Comparison of ENCODE assay signal across 12 cellular contexts in the genomic region with DNA sequence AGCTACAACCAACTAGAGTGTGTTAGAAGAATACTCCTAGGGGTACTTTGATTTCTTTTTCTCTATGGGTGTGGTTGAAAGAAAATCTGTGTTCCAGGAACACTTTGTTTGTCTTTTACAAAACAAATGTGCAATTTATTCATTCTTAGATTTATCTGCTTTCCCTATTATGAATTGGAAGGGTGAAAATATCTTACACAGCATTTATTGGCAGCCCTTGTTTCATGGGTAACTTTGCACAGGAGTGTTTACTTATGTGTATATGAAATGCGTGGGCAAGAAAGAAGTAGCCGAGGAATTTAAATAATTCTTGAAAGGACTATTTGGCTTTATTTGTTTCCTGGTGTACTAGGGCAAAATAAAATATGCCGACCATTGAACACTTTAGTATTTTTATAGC.
DNase-seq lines count a peak whose midpoint lies in the region; ATAC-seq and TF ChIP-seq lines count a peak whose summit lies in the region.
"Had no signal": no experiment of that assay in that cellular context is flagged by ENCODE, and none has a peak within 500 bp of the region (broad histone marks: within the 10 kb centered on the region; RNA-seq: fewer than 3 reads in every experiment).

No MANE protein-coding gene starts in this region.

- no peaks in the 10 kb centered on the region for H3K27me3 Mint-ChIP-seq in activated CD8-positive, alpha-beta T cell treated with anti-CD3 and anti-CD28 coated beads for 36 hours
- no peaks in the 10 kb centered on the region for H3K27me3 Mint-ChIP-seq in activated CD8-positive, alpha-beta T cell treated with anti-CD3 and anti-CD28 coated beads, Interleukin-2, amount 10 ng/mL, durations not matched to agents 7 days and 5 days (ENCODE audit: low read depth)
- H3K27me3 Mint-ChIP-seq in activated T-helper 1 cell treated with anti-CD3 and anti-CD28 coated beads, Interleukin-12 subunit alpha, Interleukin-12 subunit beta, Interleukin-2, Interleukin-4 antibody, amounts not matched to agents 30 ng/mL and 10 ng/mL and 1 ng/mL, durations not matched to agents 14 hours and 24 hours and 36 hours (ENCODE audit: insufficient read depth): no peaks in the 10 kb centered on the region
- no peaks in the 10 kb centered on the region for H3K27me3 Mint-ChIP-seq in memory B cell

- H3K4me1 ChIP-seq in thoracic aorta (ENCODE audit: control insufficient read depth in 1 of 2, low read depth in 2 of 2): peaks cover 37 to 56% of the 10 kb centered on the region in 2 donors

- no peaks in the 10 kb centered on the region for H3K9me3 ChIP-seq in thoracic aorta
- H3K9me3 ChIP-seq: adrenal gland had no signal

- H3K4me3 Mint-ChIP-seq in activated CD8-positive, alpha-beta T cell treated with anti-CD3 and anti-CD28 coated beads for 36 hours: no peak overlapping the region
- H3K4me3 Mint-ChIP-seq in activated CD8-positive, alpha-beta T cell treated with anti-CD3 and anti-CD28 coated beads, Interleukin-2, amount 10 ng/mL, durations not matched to agents 7 days and 5 days: no peak overlapping the region
- H3K4me3 Mint-ChIP-seq in activated T-helper 1 cell treated with anti-CD3 and anti-CD28 coated beads, Interleukin-12 subunit alpha, Interleukin-12 subunit beta, Interleukin-2, Interleukin-4 antibody, amounts not matched to agents 30 ng/mL and 10 ng/mL and 1 ng/mL, durations not matched to agents 14 hours and 24 hours and 36 hours: peak overlapping the region; percentile 66
- no peak overlapping the region for H3K4me3 Mint-ChIP-seq in memory B cell

- no peak for ATAC-seq in activated CD8-positive, alpha-beta T cell treated with anti-CD3 and anti-CD28 coated beads for 36 hours
- no peak for ATAC-seq in activated CD8-positive, alpha-beta T cell treated with anti-CD3 and anti-CD28 coated beads, Interleukin-2, amount 10 ng/mL, durations not matched to agents 7 days and 5 days
- ATAC-seq in memory B cell (ENCODE audit: low read depth) (no peak), thoracic aorta (ENCODE audit: insufficient number of reproducible peaks, low FRiP score, low read depth) (no peak)
- ATAC-seq: GM12878 had no signal

- H3K27ac Mint-ChIP-seq in activated CD8-positive, alpha-beta T cell treated with anti-CD3 and anti-CD28 coated beads for 36 hours: peak overlapping the region; percentile 45
- no peak overlapping the region for H3K27ac Mint-ChIP-seq in activated CD8-positive, alpha-beta T cell treated with anti-CD3 and anti-CD28 coated beads, Interleukin-2, amount 10 ng/mL, durations not matched to agents 7 days and 5 days
- peak overlapping the region; percentile 90 for H3K27ac Mint-ChIP-seq in activated T-helper 1 cell treated with anti-CD3 and anti-CD28 coated beads, Interleukin-12 subunit alpha, Interleukin-12 subunit beta, Interleukin-2, Interleukin-4 antibody, amounts not matched to agents 30 ng/mL and 10 ng/mL and 1 ng/mL, durations not matched to agents 14 hours and 24 hours and 36 hours
- peak overlapping the region; percentile 99 for H3K27ac Mint-ChIP-seq in memory B cell

- H3K27ac ChIP-seq in thoracic aorta: peak overlapping the region; percentile 77 to 91
- H3K27ac ChIP-seq: adrenal gland had no signal

- H3K27me3 ChIP-seq in thoracic aorta (replicated peaks; ENCODE audit: insufficient read depth): no peaks in the 10 kb centered on the region
- H3K27me3 ChIP-seq: adrenal gland had no signal

- no peak overlapping the region for H3K4me3 ChIP-seq in thoracic aorta
- H3K4me3 ChIP-seq: adrenal gland, GM12878 had no signal

- H3K36me3 Mint-ChIP-seq in activated CD8-positive, alpha-beta T cell treated with anti-CD3 and anti-CD28 coated beads for 36 hours (ENCODE audit: low read depth): peaks cover 72% of the 10 kb centered on the region
- H3K36me3 Mint-ChIP-seq in activated CD8-positive, alpha-beta T cell treated with anti-CD3 and anti-CD28 coated beads, Interleukin-2, amount 10 ng/mL, durations not matched to agents 7 days and 5 days (ENCODE audit: low read depth): peaks cover 55% of the 10 kb centered on the region
- H3K36me3 Mint-ChIP-seq in activated T-helper 1 cell treated with anti-CD3 and anti-CD28 coated beads, Interleukin-12 subunit alpha, Interleukin-12 subunit beta, Interleukin-2, Interleukin-4 antibody, amounts not matched to agents 30 ng/mL and 10 ng/mL and 1 ng/mL, durations not matched to agents 14 hours and 24 hours and 36 hours (ENCODE audit: low read depth): peaks cover 49% of the 10 kb centered on the region
- H3K36me3 Mint-ChIP-seq in memory B cell: peaks cover 28% of the 10 kb centered on the region

- peaks cover 58% of the 10 kb centered on the region for H3K4me1 Mint-ChIP-seq in activated CD8-positive, alpha-beta T cell treated with anti-CD3 and anti-CD28 coated beads for 36 hours (ENCODE audit: low read depth)
- peaks cover 32% of the 10 kb centered on the region for H3K4me1 Mint-ChIP-seq in activated CD8-positive, alpha-beta T cell treated with anti-CD3 and anti-CD28 coated beads, Interleukin-2, amount 10 ng/mL, durations not matched to agents 7 days and 5 days (ENCODE audit: low read depth)
- H3K4me1 Mint-ChIP-seq in activated T-helper 1 cell treated with anti-CD3 and anti-CD28 coated beads, Interleukin-12 subunit alpha, Interleukin-12 subunit beta, Interleukin-2, Interleukin-4 antibody, amounts not matched to agents 30 ng/mL and 10 ng/mL and 1 ng/mL, durations not matched to agents 14 hours and 24 hours and 36 hours (ENCODE audit: low read depth): peaks cover 94% of the 10 kb centered on the region
- peaks cover 45% of the 10 kb centered on the region for H3K4me1 Mint-ChIP-seq in memory B cell

- CTCF ChIA-PET in activated CD8-positive, alpha-beta T cell treated with anti-CD3 and anti-CD28 coated beads for 36 hours (lab: Charles Lee): interaction anchor here (1.0 kb wide), 1 partner anchor 43 kb away, joined by 5 read pairs; no protein-coding TSS in a partner anchor
- CTCF ChIA-PET in activated CD8-positive, alpha-beta T cell treated with anti-CD3 and anti-CD28 coated beads, Interleukin-2, amount 10 ng/mL, durations not matched to agents 7 days and 5 days (lab: Charles Lee): no interaction called here

- POLR2A ChIA-PET in activated CD8-positive, alpha-beta T cell treated with anti-CD3 and anti-CD28 coated beads for 36 hours (lab: Charles Lee): interaction anchor here (2.0 kb wide), 1 partner anchor 92 kb away, joined by 11 read pairs; no protein-coding TSS in a partner anchor
- POLR2A ChIA-PET in activated CD8-positive, alpha-beta T cell treated with anti-CD3 and anti-CD28 coated beads, Interleukin-2, amount 10 ng/mL, durations not matched to agents 7 days and 5 days (lab: Charles Lee): no interaction called here

- no peak for DNase-seq in activated CD8-positive, alpha-beta T cell treated with anti-CD3 and anti-CD28 coated beads for 36 hours
- no peak for DNase-seq in activated CD8-positive, alpha-beta T cell treated with anti-CD3 and anti-CD28 coated beads, Interleukin-2, amount 10 ng/mL, durations not matched to agents 7 days and 5 days
- no peak for DNase-seq in activated T-helper 1 cell treated with anti-CD3 and anti-CD28 coated beads, Interleukin-12 subunit alpha, Interleukin-12 subunit beta, Interleukin-2, Interleukin-4 antibody, amounts not matched to agents 30 ng/mL and 10 ng/mL and 1 ng/mL, durations not matched to agents 14 hours and 24 hours and 36 hours (ENCODE audit: low spot score)
- DNase-seq in memory B cell (ENCODE audit: low spot score in 2 of 2): no peak
- DNase-seq in thoracic aorta (ENCODE audit: low spot score): no peak
- DNase-seq in HK-2 (ENCODE audit: unreplicated experiment): no peak
- DNase-seq in activated CD4-positive, CD25-positive, alpha-beta regulatory T cell treated with anti-CD3 and anti-CD28 coated beads, Interleukin-2, amount 50 U/mL, for 72 hours: no peak
- DNase-seq in nucleus accumbens (lab: John Stamatoyannopoulos, UW): no peak
- DNase-seq: adrenal gland, NCI-H2171, trophoblast cell had no signal

- intact Hi-C loops in activated CD8-positive, alpha-beta T cell treated with anti-CD3 and anti-CD28 coated beads for 36 hours (cut with micrococcal nuclease): no loop called here
- intact Hi-C loops in activated T-helper 1 cell treated with anti-CD3 and anti-CD28 coated beads, Interleukin-12 subunit alpha, Interleukin-12 subunit beta, Interleukin-2, Interleukin-4 antibody, amounts not matched to agents 30 ng/mL and 10 ng/mL and 1 ng/mL, durations not matched to agents 14 hours and 24 hours and 36 hours (cut with micrococcal nuclease): loop anchor here (1.0 to 10.0 kb wide), 2 partner anchors 8 to 1180 kb away; no protein-coding TSS in a partner anchor

- no peak for TF ChIP-seq CTCF in activated CD8-positive, alpha-beta T cell treated with anti-CD3 and anti-CD28 coated beads for 36 hours (IDR thresholded peaks at IDR 0.05)
- no peak for TF ChIP-seq CTCF in thoracic aorta (IDR thresholded peaks at IDR 0.05)

- H3K36me3 ChIP-seq in thoracic aorta: no peaks in the 10 kb centered on the region
- H3K36me3 ChIP-seq: adrenal gland had no signal

- H3K9me3 Mint-ChIP-seq in activated CD8-positive, alpha-beta T cell treated with anti-CD3 and anti-CD28 coated beads for 36 hours: peaks cover 5% of the 10 kb centered on the region
- H3K9me3 Mint-ChIP-seq in activated CD8-positive, alpha-beta T cell treated with anti-CD3 and anti-CD28 coated beads, Interleukin-2, amount 10 ng/mL, durations not matched to agents 7 days and 5 days (ENCODE audit: insufficient read depth): no peaks in the 10 kb centered on the region
- H3K9me3 Mint-ChIP-seq in activated T-helper 1 cell treated with anti-CD3 and anti-CD28 coated beads, Interleukin-12 subunit alpha, Interleukin-12 subunit beta, Interleukin-2, Interleukin-4 antibody, amounts not matched to agents 30 ng/mL and 10 ng/mL and 1 ng/mL, durations not matched to agents 14 hours and 24 hours and 36 hours: peaks cover 3% of the 10 kb centered on the region
- no peaks in the 10 kb centered on the region for H3K9me3 Mint-ChIP-seq in memory B cell
